Comparison of ENCODE assay signal across 8 cellular contexts in genomic region chr11:128757886-128758612, GRCh38.
DNase-seq lines count a peak whose midpoint lies in the region; ATAC-seq, FAIRE-seq and TF ChIP-seq lines count a peak whose summit lies in the region.

No MANE protein-coding gene starts in this region.

- CTCF ChIA-PET in activated CD8-positive, alpha-beta T cell treated with anti-CD3 and anti-CD28 coated beads for 36 hours (lab: Charles Lee), result interaction anchor here (0.6 to 8.8 kb wide), 50 partner anchors 9 to 601 kb away, joined by 3 to 80 read pairs (median 4); partner anchors contain the start of gene FLI1

- intact Hi-C loops in left ventricle myocardium superior (cut with micrococcal nuclease) (no loop called here), cardiac septum (cut with DNase I) (no loop called here)
- intact Hi-C loops in activated CD8-positive, alpha-beta T cell treated with anti-CD3 and anti-CD28 coated beads for 36 hours (cut with micrococcal nuclease), result loop anchor here (1.0 to 5.0 kb wide), 4 partner anchors 22 to 126 kb away; no protein-coding TSS in a partner anchor

- no peak for FAIRE-seq in D721Med (lab: Jason Lieb, UNC)

- H3K27ac Mint-ChIP-seq in activated CD8-positive, alpha-beta T cell treated with anti-CD3 and anti-CD28 coated beads for 36 hours, result peak overlapping the region; percentile 94
- peak overlapping the region; percentile 97 for H3K27ac Mint-ChIP-seq in stimulated activated naive B cell treated with anti-CD40 and anti-IgM and Interleukin-4, amounts not matched to agents 10 μg/mL and 1 μg/mL and 100 μg/mL, for 72 hours

- no peak for DNase-seq in left ventricle myocardium superior
- no peak for DNase-seq in cardiac septum (ENCODE audit: low spot score)
- peak; percentile 79 for DNase-seq in activated CD8-positive, alpha-beta T cell treated with anti-CD3 and anti-CD28 coated beads for 36 hours
- peak; percentile 83 for DNase-seq in stimulated activated naive B cell treated with anti-CD40 and anti-IgM and Interleukin-4, amounts not matched to agents 10 μg/mL and 1 μg/mL and 100 μg/mL, for 72 hours
- DNase-seq in D721Med (ENCODE audit: insufficient read length, low spot score), result no peak
- DNase-seq in NOMO-1 (lab: John Stamatoyannopoulos, UW; ENCODE audit: unreplicated experiment in 2 of 2), result no peak
- no peak for DNase-seq in hypothalamus (lab: John Stamatoyannopoulos, UW)

- POLR2A ChIA-PET in activated CD8-positive, alpha-beta T cell treated with anti-CD3 and anti-CD28 coated beads for 36 hours (lab: Charles Lee), result interaction anchor here (0.9 to 1.6 kb wide), 10 partner anchors 15 to 470 kb away, joined by 3 to 9 read pairs (median 3); no protein-coding TSS in a partner anchor

- peaks cover 31% of the 10 kb centered on the region for H3K36me3 Mint-ChIP-seq in activated CD8-positive, alpha-beta T cell treated with anti-CD3 and anti-CD28 coated beads for 36 hours (ENCODE audit: low read depth)
- H3K36me3 Mint-ChIP-seq in stimulated activated naive B cell treated with anti-CD40 and anti-IgM and Interleukin-4, amounts not matched to agents 10 μg/mL and 1 μg/mL and 100 μg/mL, for 72 hours, result peaks cover 27 to 43% of the 10 kb centered on the region in 2 donors

- ATAC-seq in left ventricle myocardium superior (peak; percentile 14), HG02938 (IDR thresholded peaks at IDR 0.05; ENCODE audit: unreplicated experiment) (peak; percentile 67)
- peak; percentile 54 for ATAC-seq in activated CD8-positive, alpha-beta T cell treated with anti-CD3 and anti-CD28 coated beads for 36 hours
- ATAC-seq in stimulated activated naive B cell treated with anti-CD40 and anti-IgM and Interleukin-4, amounts not matched to agents 10 μg/mL and 1 μg/mL and 100 μg/mL, for 72 hours (replicated peaks), result peak; percentile 77 to 81

- H3K4me3 Mint-ChIP-seq in activated CD8-positive, alpha-beta T cell treated with anti-CD3 and anti-CD28 coated beads for 36 hours, result no peak overlapping the region
- H3K4me3 Mint-ChIP-seq in stimulated activated naive B cell treated with anti-CD40 and anti-IgM and Interleukin-4, amounts not matched to agents 10 μg/mL and 1 μg/mL and 100 μg/mL, for 72 hours, result peak overlapping the region; percentile 69 to 78

- H3K4me1 Mint-ChIP-seq in activated CD8-positive, alpha-beta T cell treated with anti-CD3 and anti-CD28 coated beads for 36 hours (ENCODE audit: low read depth), result peaks cover 77% of the 10 kb centered on the region
- H3K4me1 Mint-ChIP-seq in stimulated activated naive B cell treated with anti-CD40 and anti-IgM and Interleukin-4, amounts not matched to agents 10 μg/mL and 1 μg/mL and 100 μg/mL, for 72 hours, result peaks cover 63 to 68% of the 10 kb centered on the region in 2 donors

- H3K9me3 Mint-ChIP-seq in activated CD8-positive, alpha-beta T cell treated with anti-CD3 and anti-CD28 coated beads for 36 hours, result no peaks in the 10 kb centered on the region
- H3K9me3 Mint-ChIP-seq in stimulated activated naive B cell treated with anti-CD40 and anti-IgM and Interleukin-4, amounts not matched to agents 10 μg/mL and 1 μg/mL and 100 μg/mL, for 72 hours, result peaks cover 3% of the 10 kb centered on the region in 2 donors

- no peaks in the 10 kb centered on the region for H3K27me3 Mint-ChIP-seq in activated CD8-positive, alpha-beta T cell treated with anti-CD3 and anti-CD28 coated beads for 36 hours
- no peaks in the 10 kb centered on the region for H3K27me3 Mint-ChIP-seq in stimulated activated naive B cell treated with anti-CD40 and anti-IgM and Interleukin-4, amounts not matched to agents 10 μg/mL and 1 μg/mL and 100 μg/mL, for 72 hours

- TF ChIP-seq CTCF in activated CD8-positive, alpha-beta T cell treated with anti-CD3 and anti-CD28 coated beads for 36 hours (IDR thresholded peaks at IDR 0.05), result no peak
- TF ChIP-seq CTCF in D721Med (IDR thresholded peaks at IDR 0.05; ENCODE audit: insufficient read depth, missing control alignments), result no peak

Comparison
In these comparisons a context has a peak if more than half of its experiments do, and no peak if none do; other contexts are left out.
1. ATAC-seq: peak in every context shown above with its lines; median percentile 79 in stimulated activated naive B cell treated with anti-CD40 and anti-IgM and Interleukin-4, amounts not matched to agents 10 μg/mL and 1 μg/mL and 100 μg/mL, for 72 hours; 67 in HG02938; 54 in activated CD8-positive, alpha-beta T cell treated with anti-CD3 and anti-CD28 coated beads for 36 hours; 14 in left ventricle myocardium superior.
2. DNase-seq: peak in activated CD8-positive, alpha-beta T cell treated with anti-CD3 and anti-CD28 coated beads for 36 hours (single experiment) and stimulated activated naive B cell treated with anti-CD40 and anti-IgM and Interleukin-4, amounts not matched to agents 10 μg/mL and 1 μg/mL and 100 μg/mL, for 72 hours (single experiment); none in left ventricle myocardium superior (single experiment), cardiac septum (single experiment), D721Med (single experiment), NOMO-1 (0 of 2) and hypothalamus (0 of 51).